Comparison of ENCODE assay signal across 14 cellular contexts in genomic region chr1:45544530-45544929, GRCh38. TPM values are rescaled to one million over a fixed set of nuclear protein-coding genes. Genes with fewer than 3 reads are reported as not detected.
DNase-seq lines count a peak whose midpoint lies in the region; ATAC-seq and TF ChIP-seq lines count a peak whose summit lies in the region.
"Had no signal": no experiment of that assay in that cellular context is flagged by ENCODE, and none has a peak within 500 bp of the region (broad histone marks: within the 10 kb centered on the region; RNA-seq: fewer than 3 reads in every experiment).

No MANE protein-coding gene starts in this region.

- no peak overlapping the region for H3K4me3 ChIP-seq in stomach
- H3K4me3 ChIP-seq: adrenal gland, neural progenitor cell, SJCRH30 had no signal

- peaks cover 3% of the 10 kb centered on the region for H3K27me3 Mint-ChIP-seq in dendritic cell treated with granulocyte-macrophage colony-stimulating factor and Interleukin-4, amounts not matched to agents 40 ng/mL and 50 ng/mL, for 4 days

- no peaks in the 10 kb centered on the region for H3K27me3 ChIP-seq in stomach
- H3K27me3 ChIP-seq: adrenal gland, heart right ventricle, neural progenitor cell, SJCRH30 had no signal

- WGBS in stomach, 5 donors: 67 to 76% (median 71%) methylated on average over 4 of the region's 4 CpGs

- H3K4me1 ChIP-seq in stomach: peaks cover 9 to 36% (median 14%) of the 10 kb centered on the region in 4 donors
- H3K4me1 ChIP-seq: neural progenitor cell had no signal

- no peak for DNase-seq in activated naive CD4-positive, alpha-beta T cell treated with anti-CD3 and anti-CD28 coated beads, Interleukin-2, amount 50 U/mL, for 72 hours (ENCODE audit: low spot score in 2 of 2)
- DNase-seq in activated naive CD4-positive, alpha-beta T cell treated with Interleukin-2 at 50 U/mL for 16 hours: no peak
- DNase-seq in stomach (no peak), NCI-H226 (no peak), NCI-H2029 treated with DMSO at 0.1 percent for 48 hours (lab: John Stamatoyannopoulos, UW) (no peak)
- DNase-seq: COR-L47, mesendoderm, NCI-H2029, NCI-H524 treated with DMSO at 0.1 percent for 48 hours had no signal

- no peak for TF ChIP-seq POLR2A in stomach (IDR thresholded peaks at IDR 0.05)

- H3K36me3 Mint-ChIP-seq in activated naive CD4-positive, alpha-beta T cell treated with anti-CD3 and anti-CD28 coated beads, Interleukin-2, amount 50 U/mL, for 72 hours: no peaks in the 10 kb centered on the region
- H3K36me3 Mint-ChIP-seq in dendritic cell treated with granulocyte-macrophage colony-stimulating factor and Interleukin-4, amounts not matched to agents 40 ng/mL and 50 ng/mL, for 4 days (ENCODE audit: low read depth): no peaks in the 10 kb centered on the region
- H3K36me3 Mint-ChIP-seq: neural progenitor cell had no signal

- no peak for TF ChIP-seq EP300 in stomach (IDR thresholded peaks at IDR 0.05)

- peaks cover 66% of the 10 kb centered on the region for H3K4me1 Mint-ChIP-seq in dendritic cell treated with granulocyte-macrophage colony-stimulating factor and Interleukin-4, amounts not matched to agents 40 ng/mL and 50 ng/mL, for 4 days (ENCODE audit: low read depth)
- H3K4me1 Mint-ChIP-seq: neural progenitor cell had no signal

- H3K27ac Mint-ChIP-seq in activated naive CD4-positive, alpha-beta T cell treated with anti-CD3 and anti-CD28 coated beads, Interleukin-2, amount 50 U/mL, for 72 hours: peak overlapping the region; percentile 51 to 76
- H3K27ac Mint-ChIP-seq in dendritic cell treated with granulocyte-macrophage colony-stimulating factor and Interleukin-4, amounts not matched to agents 40 ng/mL and 50 ng/mL, for 4 days: peak overlapping the region; percentile 91
- H3K27ac Mint-ChIP-seq: neural progenitor cell had no signal

- H3K4me3 Mint-ChIP-seq in dendritic cell treated with granulocyte-macrophage colony-stimulating factor and Interleukin-4, amounts not matched to agents 40 ng/mL and 50 ng/mL, for 4 days: no peak overlapping the region
- H3K4me3 Mint-ChIP-seq: neural progenitor cell had no signal

- intact Hi-C loops in dendritic cell treated with granulocyte-macrophage colony-stimulating factor and Interleukin-4, amounts not matched to agents 40 ng/mL and 50 ng/mL, for 4 days (cut with micrococcal nuclease): loop anchor here (1.0 kb wide), 1 partner anchor 22 kb away; no protein-coding TSS in a partner anchor
- intact Hi-C loops in stomach (cut with DNase I; ENCODE audit: low total_unique reads): no loop called here

- H3K9me3 Mint-ChIP-seq in activated naive CD4-positive, alpha-beta T cell treated with anti-CD3 and anti-CD28 coated beads, Interleukin-2, amount 50 U/mL, for 72 hours: no peaks in the 10 kb centered on the region
- H3K9me3 Mint-ChIP-seq in dendritic cell treated with granulocyte-macrophage colony-stimulating factor and Interleukin-4, amounts not matched to agents 40 ng/mL and 50 ng/mL, for 4 days: no peaks in the 10 kb centered on the region
- H3K9me3 Mint-ChIP-seq: neural progenitor cell had no signal

- ATAC-seq in activated naive CD4-positive, alpha-beta T cell treated with anti-CD3 and anti-CD28 coated beads, Interleukin-2, amount 50 U/mL, for 72 hours: no peak

- H3K9me3 ChIP-seq in stomach: no peaks in the 10 kb centered on the region
- H3K9me3 ChIP-seq: adrenal gland, heart right ventricle, SJCRH30 had no signal

- no peaks in the 10 kb centered on the region for H3K36me3 ChIP-seq in stomach
- H3K36me3 ChIP-seq: adrenal gland, heart right ventricle, neural progenitor cell, SJCRH30 had no signal

- peak overlapping the region in 4 of 5 donors; percentile 36 to 77 (median 62) for H3K27ac ChIP-seq in stomach
- H3K27ac ChIP-seq: neural progenitor cell, SJCRH30 had no signal

- no peak for TF ChIP-seq CTCF in stomach (IDR thresholded peaks at IDR 0.05)

RNA-seq across cellular contexts. Expression of gene AKR1A1, which starts 6.1 kb away (rescaled TPM):
- 100 to 1,000 TPM; 153 to 177 TPM for total RNA-seq in activated naive CD4-positive, alpha-beta T cell treated with anti-CD3 and anti-CD28 coated beads, Interleukin-2, amount 50 U/mL, for 72 hours
- total RNA-seq in stomach: 100 to 1,000 TPM in 4 of 5 donors, 10 to 100 TPM in 1; 10.5 to 203 (median 141) TPM
- 100 to 1,000 TPM; 192 to 246 (median 212) TPM for polyA plus RNA-seq in stomach

RNA-seq across cellular contexts. Expression of gene PRDX1, which starts 22.8 kb away (rescaled TPM):
- total RNA-seq in activated naive CD4-positive, alpha-beta T cell treated with anti-CD3 and anti-CD28 coated beads, Interleukin-2, amount 50 U/mL, for 72 hours: 100 to 1,000 TPM; 577 to 596 TPM
- 100 to 1,000 TPM in 4 of 5 donors, 10 to 100 TPM in 1; 77.6 to 447 (median 187) TPM for total RNA-seq in stomach
- 100 to 1,000 TPM; 570 to 892 (median 660) TPM for polyA plus RNA-seq in stomach

RNA-seq across cellular contexts. Expression of gene NASP, which starts 39.3 kb away (rescaled TPM):
- 100 to 1,000 TPM; 178 to 319 TPM for total RNA-seq in activated naive CD4-positive, alpha-beta T cell treated with anti-CD3 and anti-CD28 coated beads, Interleukin-2, amount 50 U/mL, for 72 hours
- 100 to 1,000 TPM in 2 of 5 donors, 10 to 100 TPM in 3; 14.0 to 107 (median 51.8) TPM for total RNA-seq in stomach
- 100 to 1,000 TPM in 1 of 3 donors, 10 to 100 TPM in 2; 78.7 to 119 (median 79.9) TPM for polyA plus RNA-seq in stomach

RNA-seq across cellular contexts. Expression of gene MMACHC, which starts 44.4 kb away (rescaled TPM):
- 1 to 10 TPM; 2.0 to 6.4 TPM for total RNA-seq in activated naive CD4-positive, alpha-beta T cell treated with anti-CD3 and anti-CD28 coated beads, Interleukin-2, amount 50 U/mL, for 72 hours
- total RNA-seq in stomach: 10 to 100 TPM in 1 of 5 donors, 1 to 10 TPM in 2, under 1 TPM in 2; 0.58 to 20.6 (median 1.6) TPM
- 1 to 10 TPM; 1.7 to 2.3 (median 1.7) TPM for polyA plus RNA-seq in stomach

RNA-seq across cellular contexts. Expression of gene CCDC163, which starts 44.7 kb away (rescaled TPM):
- total RNA-seq in activated naive CD4-positive, alpha-beta T cell treated with anti-CD3 and anti-CD28 coated beads, Interleukin-2, amount 50 U/mL, for 72 hours: 1 to 10 TPM; 2.6 to 4.9 TPM
- 1 to 10 TPM in 1 of 5 donors, under 1 TPM in 1, not detected in 3; 0.18 to 2.7 TPM for total RNA-seq in stomach
- 1 to 10 TPM; 1.2 to 2.6 (median 1.8) TPM for polyA plus RNA-seq in stomach
